ENCODE assay signal across 26 cellular contexts in genomic region chrX:10397349-10397748, GRCh38.
A peak's percentile ranks its signal among the peaks of the same experiment; 100 is the strongest.
DNase-seq lines count a peak whose midpoint lies in the region; FAIRE-seq and TF ChIP-seq lines count a peak whose summit lies in the region.
"Had no signal": no experiment of that assay in that cellular context is flagged by ENCODE, and none has a peak within 500 bp of the region (broad histone marks: within the 10 kb centered on the region; RNA-seq: fewer than 3 reads in every experiment).

No MANE protein-coding gene starts in this region.

- peaks cover under 1 to 28% (median 20%) of the 10 kb centered on the region in 11 experiments; a peak in 20 of 22 replicates for H3K9me3 ChIP-seq in BLaER1 treated with 17β-estradiol and CSF1 and Interleukin-3, amounts not matched to agents 10 nM and 100 nM (replicated peaks in 1 of 11)
- H3K9me3 ChIP-seq in neutrophil = no peaks in the 10 kb centered on the region

- no peaks in the 10 kb centered on the region for H3K4me1 Mint-ChIP-seq in type B pancreatic cell (ENCODE audit: unreplicated experiment)
- no peaks in the 10 kb centered on the region for H3K4me1 Mint-ChIP-seq in activated T-helper 2 cell treated with anti-CD3 and anti-CD28 coated beads, Interferon-gamma antibody, Interleukin-2, Interleukin-4, amounts not matched to agents 10 μg/mL and 5 μg/mL and 100 μg/mL, durations not matched to agents 14 hours and 24 hours and 36 hours (ENCODE audit: low read depth)
- H3K4me1 Mint-ChIP-seq: CD8-positive, alpha-beta memory T cell had no signal

- no peak overlapping the region for H3K4me3 ChIP-seq in BLaER1 treated with 17β-estradiol and CSF1 and Interleukin-3, amounts not matched to agents 10 nM and 100 nM
- H3K4me3 ChIP-seq in neutrophil (ENCODE audit: low read depth in 1 of 2, low read length in 1 of 2) = no peak overlapping the region
- H3K4me3 ChIP-seq: PC-9 had no signal

- H3K36me3 ChIP-seq in BLaER1 treated with 17β-estradiol and CSF1 and Interleukin-3, amounts not matched to agents 10 nM and 100 nM = no peaks in the 10 kb centered on the region
- no peaks in the 10 kb centered on the region for H3K36me3 ChIP-seq in neutrophil

- H3K36me3 Mint-ChIP-seq in type B pancreatic cell = no peaks in the 10 kb centered on the region
- no peaks in the 10 kb centered on the region for H3K36me3 Mint-ChIP-seq in activated T-helper 2 cell treated with anti-CD3 and anti-CD28 coated beads, Interferon-gamma antibody, Interleukin-2, Interleukin-4, amounts not matched to agents 10 μg/mL and 5 μg/mL and 100 μg/mL, durations not matched to agents 14 hours and 24 hours and 36 hours (ENCODE audit: low read depth)
- H3K36me3 Mint-ChIP-seq: CD8-positive, alpha-beta memory T cell had no signal

- DNase-seq in Kasumi-1 (lab: John Stamatoyannopoulos, UW) (peak; percentile 6 to 11), NOMO-1 treated with DMSO at 0.1 percent for 48 hours (lab: John Stamatoyannopoulos, UW; ENCODE audit: unreplicated experiment) (peak; percentile 96), type B pancreatic cell (ENCODE audit: extremely low spot score, unreplicated experiment) (no peak), D721Med (ENCODE audit: insufficient read length, low spot score) (no peak)
- no peak for DNase-seq in activated T-helper 2 cell treated with anti-CD3 and anti-CD28 coated beads, Interferon-gamma antibody, Interleukin-2, Interleukin-4, amounts not matched to agents 10 μg/mL and 5 μg/mL and 100 μg/mL, durations not matched to agents 14 hours and 24 hours and 36 hours (ENCODE audit: low spot score)
- DNase-seq: C1 segment of cervical spinal cord; Calu3; CD8-positive, alpha-beta memory T cell; GOT3; IMR-90; NCI-H1092 treated with DMSO at 0.1 percent for 48 hours; NCI-H1436 treated with DMSO at 0.1 percent for 48 hours; NCI-H2029; NCI-H2227 treated with DMSO at 0.1 percent for 48 hours; NCI-H510A treated with DMSO at 0.1 percent for 48 hours; NCI-H748 treated with DMSO at 0.1 percent for 48 hours; NK-92 treated with Interleukin-12 subunit alpha and Interleukin-12 subunit beta, amount 100 ng/mL, for 24 hours; PC-9; RPMI8226; SHP77; T-helper 1 cell had no signal

- H3K4me3 Mint-ChIP-seq in type B pancreatic cell = no peak overlapping the region
- no peak overlapping the region for H3K4me3 Mint-ChIP-seq in activated T-helper 2 cell treated with anti-CD3 and anti-CD28 coated beads, Interferon-gamma antibody, Interleukin-2, Interleukin-4, amounts not matched to agents 10 μg/mL and 5 μg/mL and 100 μg/mL, durations not matched to agents 14 hours and 24 hours and 36 hours (ENCODE audit: low read depth)
- H3K4me3 Mint-ChIP-seq: CD8-positive, alpha-beta memory T cell had no signal

- H3K4me1 ChIP-seq in BLaER1 treated with 17β-estradiol and CSF1 and Interleukin-3, amounts not matched to agents 10 nM and 100 nM = peaks cover 6 to 46% (median 33%) of the 10 kb centered on the region in 10 experiments; a peak in 18 of 20 replicates
- peaks cover 33 to 34% of the 10 kb centered on the region in 2 experiments for H3K4me1 ChIP-seq in neutrophil (ENCODE audit: control insufficient read depth in 1 of 2, insufficient read depth in 1 of 2, low read depth in 1 of 2, low read length in 1 of 2)

- peaks cover 0 to 5% (median 0%) of the 10 kb centered on the region in 11 experiments; a peak in 1 of 22 replicates for H4K20me1 ChIP-seq in BLaER1 treated with 17β-estradiol and CSF1 and Interleukin-3, amounts not matched to agents 10 nM and 100 nM

- FAIRE-seq in D721Med (lab: Jason Lieb, UNC) = no peak
- FAIRE-seq: G401.6, GM18507, HTR-8/SVneo had no signal

- H3K9ac ChIP-seq in BLaER1 treated with 17β-estradiol and CSF1 and Interleukin-3, amounts not matched to agents 10 nM and 100 nM = peak overlapping the region in 4 of 11 experiments; percentile 16 to 51 (median 32); a peak in 6 of 22 replicates

- peak overlapping the region in 8 of 11 experiments; percentile 57 to 77 (median 69); a peak in 15 of 22 replicates for H3K27ac ChIP-seq in BLaER1 treated with 17β-estradiol and CSF1 and Interleukin-3, amounts not matched to agents 10 nM and 100 nM
- peak overlapping the region; percentile 79 for H3K27ac ChIP-seq in neutrophil
- H3K27ac ChIP-seq: PC-9 had no signal

- peaks cover 80 to 100% (median 100%) of the 10 kb centered on the region in 11 experiments for H3K27me3 ChIP-seq in BLaER1 treated with 17β-estradiol and CSF1 and Interleukin-3, amounts not matched to agents 10 nM and 100 nM
- no peaks in the 10 kb centered on the region for H3K27me3 ChIP-seq in neutrophil

- peak overlapping the region in 9 of 11 experiments; percentile 19 to 63 (median 43); a peak in 15 of 22 replicates for H3K4me2 ChIP-seq in BLaER1 treated with 17β-estradiol and CSF1 and Interleukin-3, amounts not matched to agents 10 nM and 100 nM
- H3K4me2 ChIP-seq: PC-9 had no signal

- intact Hi-C loops in activated T-helper 2 cell treated with anti-CD3 and anti-CD28 coated beads, Interferon-gamma antibody, Interleukin-2, Interleukin-4, amounts not matched to agents 10 μg/mL and 5 μg/mL and 100 μg/mL, durations not matched to agents 14 hours and 24 hours and 36 hours (cut with micrococcal nuclease) = no loop called here

- no peak overlapping the region for H3K27ac Mint-ChIP-seq in type B pancreatic cell
- no peak overlapping the region for H3K27ac Mint-ChIP-seq in activated T-helper 2 cell treated with anti-CD3 and anti-CD28 coated beads, Interferon-gamma antibody, Interleukin-2, Interleukin-4, amounts not matched to agents 10 μg/mL and 5 μg/mL and 100 μg/mL, durations not matched to agents 14 hours and 24 hours and 36 hours

- H3K9me3 Mint-ChIP-seq in type B pancreatic cell = no peaks in the 10 kb centered on the region
- no peaks in the 10 kb centered on the region for H3K9me3 Mint-ChIP-seq in activated T-helper 2 cell treated with anti-CD3 and anti-CD28 coated beads, Interferon-gamma antibody, Interleukin-2, Interleukin-4, amounts not matched to agents 10 μg/mL and 5 μg/mL and 100 μg/mL, durations not matched to agents 14 hours and 24 hours and 36 hours

- no peaks in the 10 kb centered on the region for H3K27me3 Mint-ChIP-seq in type B pancreatic cell
- H3K27me3 Mint-ChIP-seq in activated T-helper 2 cell treated with anti-CD3 and anti-CD28 coated beads, Interferon-gamma antibody, Interleukin-2, Interleukin-4, amounts not matched to agents 10 μg/mL and 5 μg/mL and 100 μg/mL, durations not matched to agents 14 hours and 24 hours and 36 hours (ENCODE audit: low read depth) = no peaks in the 10 kb centered on the region

- no peak for TF ChIP-seq CTCF in neutrophil (IDR thresholded peaks at IDR 0.05)
- no peak for TF ChIP-seq CTCF in type B pancreatic cell (conservative IDR thresholded peaks at IDR 0.05)
- no peak for TF ChIP-seq CTCF in D721Med (IDR thresholded peaks at IDR 0.05; ENCODE audit: insufficient read depth, missing control alignments)

Comparison
In these comparisons a context has a peak if more than half of its experiments do, and no peak if none do; other contexts are left out.
1. DNase-seq: peak in Kasumi-1 (2 of 2) and NOMO-1 treated with DMSO at 0.1 percent for 48 hours (single experiment); none in type B pancreatic cell (single experiment), activated T-helper 2 cell treated with anti-CD3 and anti-CD28 coated beads, Interferon-gamma antibody, Interleukin-2, Interleukin-4, amounts not matched to agents 10 μg/mL and 5 μg/mL and 100 μg/mL, durations not matched to agents 14 hours and 24 hours and 36 hours (single experiment) and D721Med (single experiment).